In genomic region chr6:133953634-133954415, GRCh38 we compare ENCODE assay signal across 8 cellular contexts. TPM values are rescaled to one million over a fixed set of nuclear protein-coding genes. Genes with fewer than 3 reads are reported as not detected.
DNase-seq lines count a peak whose midpoint lies in the region; ATAC-seq and TF ChIP-seq lines count a peak whose summit lies in the region.

No MANE protein-coding gene starts in this region.

- TF ChIP-seq CTCF in activated B cell treated with CpG ODN at 0.5 μM for 24 hours (IDR thresholded peaks at IDR 0.05) = no peak
- TF ChIP-seq CTCF in GM20000 (IDR thresholded peaks at IDR 0.05; ENCODE audit: extremely low read depth, missing control alignments) = no peak
- no peak for TF ChIP-seq CTCF in omental fat pad (IDR thresholded peaks at IDR 0.05)

- peaks cover 2% of the 10 kb centered on the region for H3K27me3 Mint-ChIP-seq in activated CD8-positive, alpha-beta memory T cell treated with anti-CD3 and anti-CD28 coated beads, Interleukin-2, amount 10 ng/mL, durations not matched to agents 7 days and 5 days
- no peaks in the 10 kb centered on the region for H3K27me3 Mint-ChIP-seq in activated B cell treated with CpG ODN at 0.5 μM for 24 hours

- peak overlapping the region; percentile 75 to 82 for H3K9ac ChIP-seq in stomach smooth muscle (ENCODE audit: low read length in 2 of 2)

- H3K9me3 ChIP-seq in iPS-18c (ENCODE audit: control insufficient read depth, insufficient read depth, low read length) = peaks cover 2% of the 10 kb centered on the region
- H3K9me3 ChIP-seq in stomach smooth muscle (ENCODE audit: control insufficient read depth in 2 of 2, low read length in 2 of 2) = no peaks in the 10 kb centered on the region

- H3K4me1 Mint-ChIP-seq in activated CD8-positive, alpha-beta memory T cell treated with anti-CD3 and anti-CD28 coated beads, Interleukin-2, amount 10 ng/mL, durations not matched to agents 7 days and 5 days = peaks cover 41% of the 10 kb centered on the region
- H3K4me1 Mint-ChIP-seq in activated B cell treated with CpG ODN at 0.5 μM for 24 hours = peaks cover 57% of the 10 kb centered on the region

- H3K36me3 ChIP-seq in stomach smooth muscle (ENCODE audit: control insufficient read depth in 2 of 2, insufficient read depth in 2 of 2, low read length in 2 of 2) = no peaks in the 10 kb centered on the region

- intact Hi-C loops in activated B cell treated with CpG ODN at 0.5 μM for 24 hours (cut with micrococcal nuclease) = loop anchor here (1.0 to 10.0 kb wide), 7 partner anchors 12 to 1544 kb away; partner anchors contain the start of genes HBS1L, MYB and STX7

- H3K27me3 ChIP-seq in stomach smooth muscle (ENCODE audit: control insufficient read depth in 1 of 2, insufficient read depth in 2 of 2, low read length in 2 of 2) = no peaks in the 10 kb centered on the region

- H3K27ac Mint-ChIP-seq in activated CD8-positive, alpha-beta memory T cell treated with anti-CD3 and anti-CD28 coated beads, Interleukin-2, amount 10 ng/mL, durations not matched to agents 7 days and 5 days = peak overlapping the region; percentile 88
- peak overlapping the region; percentile 98 for H3K27ac Mint-ChIP-seq in activated B cell treated with CpG ODN at 0.5 μM for 24 hours

- CTCF ChIA-PET in activated CD8-positive, alpha-beta memory T cell treated with anti-CD3 and anti-CD28 coated beads, Interleukin-2, amount 10 ng/mL, durations not matched to agents 7 days and 5 days (lab: Charles Lee) = interaction anchor here (1.1 to 3.4 kb wide), 6 partner anchors 9 to 143 kb away, joined by 4 to 18 read pairs (median 7); no protein-coding TSS in a partner anchor
- CTCF ChIA-PET in activated B cell treated with CpG ODN at 0.5 μM for 24 hours (lab: Charles Lee) = interaction anchor here (0.9 to 3.5 kb wide), 4 partner anchors 11 to 143 kb away, joined by 3 to 17 read pairs (median 8); no protein-coding TSS in a partner anchor

- H3K4me3 ChIP-seq in iPS-18c (ENCODE audit: insufficient read depth, low read depth, low read length) (peak overlapping the region; percentile 89), stomach smooth muscle (ENCODE audit: low read length in 2 of 2) (peak overlapping the region; percentile 82 to 98)

- no peak for ATAC-seq in activated CD8-positive, alpha-beta memory T cell treated with anti-CD3 and anti-CD28 coated beads, Interleukin-2, amount 10 ng/mL, durations not matched to agents 7 days and 5 days
- ATAC-seq in activated B cell treated with CpG ODN at 0.5 μM for 24 hours (ENCODE audit: low read depth) = no peak
- ATAC-seq in HG03565 (IDR thresholded peaks at IDR 0.05; ENCODE audit: unreplicated experiment) = no peak
- ATAC-seq in omental fat pad (ENCODE audit: low FRiP score) = no peak

- peak overlapping the region; percentile 97 for H3K4me3 Mint-ChIP-seq in activated CD8-positive, alpha-beta memory T cell treated with anti-CD3 and anti-CD28 coated beads, Interleukin-2, amount 10 ng/mL, durations not matched to agents 7 days and 5 days
- peak overlapping the region; percentile 95 for H3K4me3 Mint-ChIP-seq in activated B cell treated with CpG ODN at 0.5 μM for 24 hours

- no peak for DNase-seq in activated CD8-positive, alpha-beta memory T cell treated with anti-CD3 and anti-CD28 coated beads, Interleukin-2, amount 10 ng/mL, durations not matched to agents 7 days and 5 days
- DNase-seq in activated CD8-positive, alpha-beta memory T cell treated with anti-CD3 and anti-CD28 coated beads, Interleukin-2, amount 50 U/mL, for 4 hours = no peak
- DNase-seq in activated B cell treated with CpG ODN at 0.5 μM for 24 hours (no peak), GM20000 (ENCODE audit: low spot score) (no peak), omental fat pad (ENCODE audit: low spot score) (no peak)

- H3K4me1 ChIP-seq in stomach smooth muscle (ENCODE audit: control insufficient read depth, insufficient read depth, low read length) = peaks cover 10% of the 10 kb centered on the region

- H3K36me3 Mint-ChIP-seq in activated CD8-positive, alpha-beta memory T cell treated with anti-CD3 and anti-CD28 coated beads, Interleukin-2, amount 10 ng/mL, durations not matched to agents 7 days and 5 days = peaks cover 3% of the 10 kb centered on the region
- H3K36me3 Mint-ChIP-seq in activated B cell treated with CpG ODN at 0.5 μM for 24 hours (ENCODE audit: low read depth) = peaks cover 12% of the 10 kb centered on the region

- no peaks in the 10 kb centered on the region for H3K9me3 Mint-ChIP-seq in activated CD8-positive, alpha-beta memory T cell treated with anti-CD3 and anti-CD28 coated beads, Interleukin-2, amount 10 ng/mL, durations not matched to agents 7 days and 5 days (ENCODE audit: low read depth)
- H3K9me3 Mint-ChIP-seq in activated B cell treated with CpG ODN at 0.5 μM for 24 hours = no peaks in the 10 kb centered on the region

- POLR2A ChIA-PET in activated B cell treated with CpG ODN at 0.5 μM for 24 hours (lab: Charles Lee) = interaction anchor here (0.6 to 2.6 kb wide), 10 partner anchors 10 to 1441 kb away, joined by 3 to 15 read pairs (median 5); partner anchors contain the start of genes HBS1L, RPS12, SLC2A12 and STX7

- peak overlapping the region; percentile 84 for H3K27ac ChIP-seq in stomach smooth muscle (ENCODE audit: low read length)

RNA-seq across cellular contexts. Expression of gene TBPL1, which starts 0.8 kb away (rescaled TPM):
- total RNA-seq in activated CD8-positive, alpha-beta memory T cell treated with anti-CD3 and anti-CD28 coated beads, Interleukin-2, amount 10 ng/mL, durations not matched to agents 7 days and 5 days = 10 to 100 TPM; 30.7 to 33.9 TPM
- total RNA-seq in activated B cell treated with CpG ODN at 0.5 μM for 24 hours (33.0 and 35.7 TPM in 2 replicates), omental fat pad (10 to 100 TPM; 10.1 to 18.6 (median 12.3) TPM)
